18 cellular contexts compared by ENCODE assay signal in genomic region chr9:19631181-19631580, GRCh38.
"Had no signal": no experiment of that assay in that cellular context is flagged by ENCODE, and none has a peak within 500 bp of the region (broad histone marks: within the 10 kb centered on the region; RNA-seq: fewer than 3 reads in every experiment).

No MANE protein-coding gene starts in this region.

- H3K9me3 ChIP-seq: esophagus muscularis mucosa, pancreas, sigmoid colon, spleen, thoracic aorta had no signal

- H3K27me3 ChIP-seq: esophagus muscularis mucosa, pancreas, sigmoid colon, spleen had no signal

- ATAC-seq: activated naive CD4-positive, alpha-beta T cell treated with anti-CD3 and anti-CD28 coated beads, Interleukin-2, amount 50 U/mL, for 72 hours; activated T-cell treated with anti-CD3 and anti-CD28 coated beads, Interleukin-2, amount 50 U/mL, for 72 hours; left ventricle myocardium superior; naive thymus-derived CD8-positive, alpha-beta T cell; stimulated activated naive CD8-positive, alpha-beta T cell treated with anti-CD3 and anti-CD28 coated beads, Interleukin-15, amount 100 ng/mL, for 72 hours had no signal

- H3K4me1 ChIP-seq: esophagus muscularis mucosa, pancreas, sigmoid colon, spleen had no signal

- H3K4me3 ChIP-seq: esophagus muscularis mucosa, pancreas, sigmoid colon, spleen, thoracic aorta had no signal

- DNase-seq: activated B cell treated with CpG ODN at 0.5 μM for 24 hours; activated CD4-positive, alpha-beta T cell treated with anti-CD3 and anti-CD28 coated beads for 48 hours; activated CD8-positive, alpha-beta memory T cell treated with anti-CD3 and anti-CD28 coated beads, Interleukin-2, amount 50 U/mL, for 48 hours; activated gamma-delta T cell; activated T-cell treated with anti-CD3 and anti-CD28 coated beads, Interleukin-2, amount 50 U/mL, for 72 hours; hypothalamus; kidney; left ventricle myocardium superior; naive thymus-derived CD8-positive, alpha-beta T cell; pancreas; sigmoid colon; spleen; stimulated activated naive CD8-positive, alpha-beta T cell treated with anti-CD3 and anti-CD28 coated beads, Interleukin-15, amount 100 ng/mL, for 72 hours had no signal

- FAIRE-seq: colon, endometrium, kidney, pancreas had no signal

- H3K27ac ChIP-seq: esophagus muscularis mucosa, pancreas, sigmoid colon, spleen, thoracic aorta had no signal

- H3K36me3 ChIP-seq: esophagus muscularis mucosa, pancreas, sigmoid colon, spleen, thoracic aorta had no signal
